ENCODE assay signal across 1 cellular context in the genomic region with DNA sequence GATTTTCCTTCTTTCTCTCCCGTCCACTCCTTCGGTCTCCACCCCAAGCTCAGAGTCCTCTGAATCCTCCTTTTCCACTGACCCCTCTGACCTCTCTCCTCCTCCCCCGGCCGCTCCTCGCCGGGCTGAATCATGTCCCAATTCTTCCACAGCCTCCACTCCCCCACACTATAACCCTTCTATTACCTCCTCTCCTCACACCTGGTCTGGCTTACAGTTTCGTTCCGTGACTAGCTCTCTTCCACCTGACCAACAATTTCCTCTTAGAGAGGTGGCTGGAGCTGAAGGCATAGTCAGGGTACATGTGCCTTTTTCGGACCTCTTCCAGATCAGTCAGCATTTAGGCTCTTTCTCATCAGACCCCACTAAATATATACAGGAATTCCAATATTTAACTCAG. TPM values are rescaled to one million over a fixed set of nuclear protein-coding genes. Genes with fewer than 3 reads are reported as not detected.
"Had no signal": no experiment of that assay in that cellular context is flagged by ENCODE, and none has a peak within 500 bp of the region (broad histone marks: within the 10 kb centered on the region; RNA-seq: fewer than 3 reads in every experiment).

No MANE protein-coding gene starts in this region.

RNA-seq across cellular contexts. Expression of a gene that starts 34.2 kb away (rescaled TPM):
- total RNA-seq: HepG2 had no signal
